ENCODE assay signal across 8 cellular contexts in genomic region chr12:109092484-109093021, GRCh38. TPM values are rescaled to one million over a fixed set of nuclear protein-coding genes. Genes with fewer than 3 reads are reported as not detected.
DNase-seq lines count a peak whose midpoint lies in the region; ATAC-seq and TF ChIP-seq lines count a peak whose summit lies in the region.

No MANE protein-coding gene starts in this region.

- peaks cover 5% of the 10 kb centered on the region for H3K36me3 ChIP-seq in Panc1 (ENCODE audit: control insufficient read depth, insufficient read depth, low read length)
- H3K36me3 ChIP-seq in gastrocnemius medialis, result peaks cover 0 to 36% of the 10 kb centered on the region in 2 donors

- TF ChIP-seq POLR2A in erythroblast (IDR thresholded peaks at IDR 0.05; ENCODE audit: low read length) (no peak), gastrocnemius medialis (IDR thresholded peaks at IDR 0.05) (no peak)

- intact Hi-C loops in Panc1 (cut with micrococcal nuclease; ENCODE audit: unreplicated experiment) (loop anchor here (5.0 to 10.0 kb wide), 3 partner anchors 138 to 530 kb away; partner anchors contain the start of genes ISCU, SART3 and SSH1), gastrocnemius medialis (cut with DNase I; ENCODE audit: low total_unique reads) (loop anchor here (1.0 to 5.0 kb wide), 3 partner anchors 40 to 529 kb away; partner anchors contain the start of gene USP30)

- no peak for ATAC-seq in Panc1
- no peak for ATAC-seq in gastrocnemius medialis
- ATAC-seq in HG03175 (IDR thresholded peaks at IDR 0.05; ENCODE audit: unreplicated experiment), result no peak

- POLR2A ChIA-PET in Panc1 (lab: Charles Lee), result no interaction called here

- no peak for TF ChIP-seq CTCF in GM12875 (IDR thresholded peaks at IDR 0.05; ENCODE audit: borderline replicate concordance, insufficient read depth, low read depth, low read length)
- TF ChIP-seq CTCF in Panc1 (IDR thresholded peaks at IDR 0.05), result no peak
- TF ChIP-seq CTCF in gastrocnemius medialis (IDR thresholded peaks at IDR 0.05 in 4 of 5, conservative IDR thresholded peaks at IDR 0.05 in 1 of 5), result no peak

- H3K27me3 ChIP-seq in Panc1 (ENCODE audit: control insufficient read depth, insufficient read depth, low read length) (no peaks in the 10 kb centered on the region), gastrocnemius medialis (no peaks in the 10 kb centered on the region)

- BruUV-seq in Panc1 (replicated peaks; lab: Mats Ljungman, UMichigan), result no TSS peak

- H3K27ac ChIP-seq in Panc1 (ENCODE audit: low read length) (peak overlapping the region; percentile 97), gastrocnemius medialis (peak overlapping the region; percentile 79 to 88 (median 81))

- DNase-seq in Panc1 (ENCODE audit: low read depth, low spot score) (no peak), erythroblast (lab: John Stamatoyannopoulos, UW) (peak; percentile 15 to 24), gastrocnemius medialis (no peak), NCI-H187 (lab: John Stamatoyannopoulos, UW) (no peak), GDM1 (lab: John Stamatoyannopoulos, UW) (no peak), mucosa of gallbladder (ENCODE audit: low spot score) (no peak)

- H3K4me3 ChIP-seq in GM12875 (ENCODE audit: low read depth, low read length), result peak overlapping the region; percentile 55
- peak overlapping the region; percentile 64 to 85 for H3K4me3 ChIP-seq in Panc1 (ENCODE audit: low read depth in 2 of 2, low read length in 2 of 2)
- peak overlapping the region; percentile 61 to 93 (median 64) for H3K4me3 ChIP-seq in gastrocnemius medialis

- H3K4me1 ChIP-seq in Panc1 (ENCODE audit: control insufficient read depth, insufficient read depth, low read length), result peaks cover 18% of the 10 kb centered on the region
- H3K4me1 ChIP-seq in gastrocnemius medialis, result peaks cover 18 to 25% of the 10 kb centered on the region in 2 donors

- in situ Hi-C loops in Panc1 (cut with HindIII; ENCODE audit: low pct_unique_long_range_greater_than_20kb, low sequenced_read_pairs) (no loop called here), gastrocnemius medialis (cut with MboI; ENCODE audit: low sequenced_read_pairs in 4 of 4) (loop anchor here (10.0 to 25.0 kb wide), 4 partner anchors 430 to 530 kb away; partner anchors contain the start of genes ISCU (in 4 of the 4), SART3 (in 4 of the 4) and SELPLG (in 2 of the 4))

- CTCF ChIA-PET in Panc1 (lab: Charles Lee), result interaction anchor here (0.5 to 0.7 kb wide), 4 partner anchors 59 to 269 kb away, joined by 3 read pairs; no protein-coding TSS in a partner anchor

- H3K9me3 ChIP-seq in Panc1 (ENCODE audit: control insufficient read depth, insufficient read depth, low read depth, low read length) (no peaks in the 10 kb centered on the region), gastrocnemius medialis (no peaks in the 10 kb centered on the region)

RNA-seq across cellular contexts. Expression of gene ALKBH2, which starts 0.7 kb away (rescaled TPM):
- total RNA-seq in Panc1 (2021; ENCODE audit: unreplicated experiment), result 41.6 TPM
- 47.3 TPM for polyA plus RNA-seq in Panc1 (2012; ENCODE audit: insufficient read length)
- total RNA-seq in gastrocnemius medialis, result 10 to 100 TPM in 3 of 4 donors, 1 to 10 TPM in 1; 8.7 to 22.5 (median 18.2) TPM
- total RNA-seq in mucosa of gallbladder, result 8.3 TPM

RNA-seq across cellular contexts. Expression of gene UNG, which starts 4.8 kb away (rescaled TPM):
- total RNA-seq in Panc1 (2021; ENCODE audit: unreplicated experiment), result 74.4 TPM
- 46.3 TPM for polyA plus RNA-seq in Panc1 (2012; ENCODE audit: insufficient read length)
- total RNA-seq in gastrocnemius medialis, result 10 to 100 TPM; 38.7 to 45.3 (median 42.3) TPM
- 30.8 TPM for total RNA-seq in mucosa of gallbladder

RNA-seq across cellular contexts. Expression of gene ACACB, which starts 23.8 kb away (rescaled TPM):
- 12.3 TPM for total RNA-seq in Panc1 (2021; ENCODE audit: unreplicated experiment)
- polyA plus RNA-seq in Panc1 (2012; ENCODE audit: insufficient read length), result 8.7 TPM
- total RNA-seq in gastrocnemius medialis, result 1,000 to 10,000 TPM in 1 of 4 donors, 100 to 1,000 TPM in 3; 595 to 1,103 (median 698) TPM
- 56.9 TPM for total RNA-seq in mucosa of gallbladder

RNA-seq across cellular contexts. Expression of gene USP30, which starts 40.2 kb away (rescaled TPM):
- total RNA-seq in Panc1 (2021; ENCODE audit: unreplicated experiment) (5.7 TPM), gastrocnemius medialis (10 to 100 TPM in 3 of 4 donors, 1 to 10 TPM in 1; 6.4 to 21.2 (median 13.3) TPM), mucosa of gallbladder (20.4 TPM)
- 8.4 TPM for polyA plus RNA-seq in Panc1 (2012; ENCODE audit: insufficient read length)

Comparison
In these comparisons a context has a peak if more than half of its experiments do, and no peak if none do; other contexts are left out.
1. DNase-seq: peak in erythroblast (2 of 2); none in Panc1 (single experiment), gastrocnemius medialis (0 of 2), NCI-H187 (0 of 2), GDM1 (single experiment) and mucosa of gallbladder (single experiment).
2. RNA of gene ACACB, which starts 23.8 kb away (total RNA-seq): 595 to 1,103 TPM in gastrocnemius medialis; 56.9 TPM in mucosa of gallbladder (single experiment) and 12.3 TPM in Panc1 (single experiment); every median in the first group is over 10 times any median in the second.
3. Peak in every context shown above with its lines, with median percentiles within 50 percentile points of each other: H3K4me3 ChIP-seq.